18 cellular contexts compared by ENCODE assay signal in genomic region chr1:46714976-46715375, GRCh38. TPM values are rescaled to one million over a fixed set of nuclear protein-coding genes. Genes with fewer than 3 reads are reported as not detected.
A peak's percentile ranks its signal among the peaks of the same experiment; 100 is the strongest.
DNase-seq lines count a peak whose midpoint lies in the region; ATAC-seq and TF ChIP-seq lines count a peak whose summit lies in the region.
"Had no signal": no experiment of that assay in that cellular context is flagged by ENCODE, and none has a peak within 500 bp of the region (broad histone marks: within the 10 kb centered on the region; RNA-seq: fewer than 3 reads in every experiment).

No MANE protein-coding gene starts in this region.

- 20 to 36% methylated on average over 3 of the region's 3 CpGs for WGBS in body of pancreas, 2 donors

- no peak for TF ChIP-seq POLR2A in body of pancreas (IDR thresholded peaks at IDR 0.05)

- H3K4me3 ChIP-seq in body of pancreas: no peak overlapping the region
- H3K4me3 ChIP-seq in parathyroid adenoma (ENCODE audit: low read depth, low read length): peak overlapping the region; percentile 48
- H3K4me3 ChIP-seq: Peyer's patch had no signal

- H3K4me2 ChIP-seq in parathyroid adenoma (ENCODE audit: low read length): peak overlapping the region; percentile 71

- H3K9ac ChIP-seq in parathyroid adenoma: no peak overlapping the region

- H3K27ac Mint-ChIP-seq in activated naive CD8-positive, alpha-beta T cell: no peak overlapping the region
- H3K27ac Mint-ChIP-seq in activated naive CD8-positive, alpha-beta T cell treated with anti-CD3 and anti-CD28 coated beads, Interleukin-2, amount 50 U/mL, for 24 hours: no peak overlapping the region

- H3K9me3 Mint-ChIP-seq in activated naive CD8-positive, alpha-beta T cell (ENCODE audit: low read depth): no peaks in the 10 kb centered on the region
- no peaks in the 10 kb centered on the region for H3K9me3 Mint-ChIP-seq in activated naive CD8-positive, alpha-beta T cell treated with anti-CD3 and anti-CD28 coated beads, Interleukin-2, amount 50 U/mL, for 24 hours

- H3K9me3 ChIP-seq in body of pancreas (no peaks in the 10 kb centered on the region), parathyroid adenoma (ENCODE audit: control insufficient read depth, low read length) (no peaks in the 10 kb centered on the region)
- H3K9me3 ChIP-seq: Peyer's patch had no signal

- H3K27ac ChIP-seq in body of pancreas: peak overlapping the region in 3 of 4 donors; percentile 10 to 33 (median 20)
- H3K27ac ChIP-seq in parathyroid adenoma: no peak overlapping the region
- H3K27ac ChIP-seq: C4-2B, Peyer's patch had no signal

- H3K36me3 Mint-ChIP-seq in activated naive CD8-positive, alpha-beta T cell: peaks cover 10% of the 10 kb centered on the region
- H3K36me3 Mint-ChIP-seq in activated naive CD8-positive, alpha-beta T cell treated with anti-CD3 and anti-CD28 coated beads, Interleukin-2, amount 50 U/mL, for 24 hours (ENCODE audit: low read depth): peaks cover 33% of the 10 kb centered on the region

- no peaks in the 10 kb centered on the region for H3K27me3 Mint-ChIP-seq in activated naive CD8-positive, alpha-beta T cell
- H3K27me3 Mint-ChIP-seq in activated naive CD8-positive, alpha-beta T cell treated with anti-CD3 and anti-CD28 coated beads, Interleukin-2, amount 50 U/mL, for 24 hours: no peaks in the 10 kb centered on the region

- TF ChIP-seq CTCF in body of pancreas (IDR thresholded peaks at IDR 0.05) (no peak), parathyroid adenoma (IDR thresholded peaks at IDR 0.05) (no peak)

- no peaks in the 10 kb centered on the region for H3K27me3 ChIP-seq in body of pancreas
- no peaks in the 10 kb centered on the region for H3K27me3 ChIP-seq in parathyroid adenoma (ENCODE audit: control insufficient read depth, insufficient read depth, low read length)
- H3K27me3 ChIP-seq: Peyer's patch had no signal

- H3K4me1 Mint-ChIP-seq in activated naive CD8-positive, alpha-beta T cell (ENCODE audit: low read depth): peaks cover 56% of the 10 kb centered on the region
- peaks cover 35% of the 10 kb centered on the region for H3K4me1 Mint-ChIP-seq in activated naive CD8-positive, alpha-beta T cell treated with anti-CD3 and anti-CD28 coated beads, Interleukin-2, amount 50 U/mL, for 24 hours

- DNase-seq in activated naive CD8-positive, alpha-beta T cell treated with anti-CD3 and anti-CD28 coated beads, Interleukin-2, amount 50 U/mL, for 24 hours: no peak
- DNase-seq in body of pancreas (no peak), CD1c-positive myeloid dendritic cell (ENCODE audit: extremely low spot score) (no peak), NCI-H128 (lab: John Stamatoyannopoulos, UW; ENCODE audit: unreplicated experiment) (no peak), amniotic stem cell (lab: John Stamatoyannopoulos, UW) (no peak)
- DNase-seq: DMS79, Karpas-422, NCI-H1417, NCI-H1694 treated with DMSO at 0.1 percent for 48 hours, NCI-H2081 treated with DMSO at 0.1 percent for 48 hours, NCI-H748 treated with DMSO at 0.1 percent for 48 hours, Peyer's patch had no signal

- H2AFZ ChIP-seq in parathyroid adenoma: no peak overlapping the region

- intact Hi-C loops in body of pancreas (cut with DNase I): no loop called here

- H3K4me3 Mint-ChIP-seq in activated naive CD8-positive, alpha-beta T cell: peak overlapping the region; percentile 10
- H3K4me3 Mint-ChIP-seq in activated naive CD8-positive, alpha-beta T cell treated with anti-CD3 and anti-CD28 coated beads, Interleukin-2, amount 50 U/mL, for 24 hours: no peak overlapping the region

- peaks cover 10% of the 10 kb centered on the region for H3K79me2 ChIP-seq in parathyroid adenoma

- H3K36me3 ChIP-seq in body of pancreas (replicated peaks in 1 of 2; ENCODE audit: insufficient read depth in 1 of 2, low read depth in 2 of 2) (no peaks in the 10 kb centered on the region), parathyroid adenoma (ENCODE audit: control insufficient read depth, insufficient read depth, low read length) (no peaks in the 10 kb centered on the region)

- no peak for ATAC-seq in activated naive CD8-positive, alpha-beta T cell treated with anti-CD3 and anti-CD28 coated beads, Interleukin-2, amount 50 U/mL, for 24 hours
- no peak for ATAC-seq in body of pancreas
- ATAC-seq: SK-N-SH treated with all-trans-retinoic acid at 6 μM for 48 hours had no signal

- H3K4me1 ChIP-seq in body of pancreas (peaks cover 52% of the 10 kb centered on the region), parathyroid adenoma (peaks cover 6% of the 10 kb centered on the region)

RNA-seq across cellular contexts. Expression of gene EFCAB14, which starts 3.9 kb away (rescaled TPM):
- 10 to 100 TPM; 36.9 to 40.7 TPM for total RNA-seq in body of pancreas

RNA-seq across cellular contexts. Expression of gene TEX38, which starts 43.3 kb away (rescaled TPM):
- total RNA-seq in body of pancreas: not detected
- total RNA-seq: MCF 10A, NCI-H460, Peyer's patch had no signal

RNA-seq across cellular contexts. Expression of gene ATPAF1, which starts 46.8 kb away (rescaled TPM):
- total RNA-seq in body of pancreas: 10 to 100 TPM; 22.8 to 33.0 TPM
